In the genomic region with DNA sequence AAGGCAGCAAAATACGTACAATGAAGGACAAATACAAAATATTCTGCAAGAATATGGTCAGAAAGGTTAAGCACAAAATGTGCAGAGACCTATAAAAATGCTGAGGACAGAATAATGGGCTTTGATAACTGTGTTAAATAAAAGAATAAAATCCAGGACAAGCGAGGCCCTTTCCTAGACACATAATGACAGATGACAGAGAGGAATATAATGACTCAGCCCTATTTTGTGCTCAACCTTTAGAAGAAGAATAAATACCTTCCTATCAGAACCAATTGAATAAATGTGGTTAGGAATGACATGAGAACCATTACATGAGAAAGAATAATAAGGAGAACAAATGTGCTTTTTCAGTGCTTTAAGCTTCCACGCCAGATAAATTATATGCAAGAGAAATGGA, we compare ENCODE assay signal across 28 cellular contexts.
"Had no signal": no experiment of that assay in that cellular context is flagged by ENCODE, and none has a peak within 500 bp of the region (broad histone marks: within the 10 kb centered on the region; RNA-seq: fewer than 3 reads in every experiment).

No MANE protein-coding gene starts in this region.

- H3K4me3 ChIP-seq: colonic mucosa, esophagus squamous epithelium, gastrocnemius medialis, heart right ventricle, left lung, lower lobe of right lung, mucosa of descending colon had no signal

- FAIRE-seq: endometrium, islet of Langerhans, keratinocyte had no signal

- H3K27me3 Mint-ChIP-seq: dendritic cell treated with granulocyte-macrophage colony-stimulating factor and Interleukin-4, amounts not matched to agents 40 ng/mL and 50 ng/mL, for 4 days; effector memory CD8-positive, alpha-beta T cell; naive B cell had no signal

- H3K36me3 Mint-ChIP-seq: mesothelial cell of epicardium, naive B cell had no signal

- H3K9me3 ChIP-seq: colonic mucosa, esophagus squamous epithelium, gastrocnemius medialis, lower lobe of right lung, mucosa of descending colon had no signal

- H3K36me3 ChIP-seq: colonic mucosa, esophagus squamous epithelium, gastrocnemius medialis, heart right ventricle, left lung, lower lobe of right lung had no signal

- DNase-seq: colonic mucosa; cortex of kidney; effector CD8-positive, alpha-beta T cell; effector memory CD8-positive, alpha-beta T cell; endodermal cell; erythroblast; esophagus squamous epithelium; foreskin fibroblast; foreskin melanocyte; gastrocnemius medialis; glutamatergic neuron; head of caudate nucleus; heart right ventricle; hippocampal formation; left cardiac atrium; left lung; left ventricle myocardium superior; lower lobe of right lung; mesenchymal stem cell; mucosa of descending colon; naive B cell had no signal

- H3K4me1 Mint-ChIP-seq: mesothelial cell of epicardium, naive B cell had no signal

- H3K9me3 Mint-ChIP-seq: effector memory CD8-positive, alpha-beta T cell; endodermal cell had no signal

- H3K27ac Mint-ChIP-seq: dendritic cell treated with granulocyte-macrophage colony-stimulating factor and Interleukin-4, amounts not matched to agents 40 ng/mL and 50 ng/mL, for 4 days; effector memory CD8-positive, alpha-beta T cell; endodermal cell; mesothelial cell of epicardium; naive B cell had no signal

- H3K4me3 Mint-ChIP-seq: dendritic cell treated with granulocyte-macrophage colony-stimulating factor and Interleukin-4, amounts not matched to agents 40 ng/mL and 50 ng/mL, for 4 days; effector memory CD8-positive, alpha-beta T cell; endodermal cell; mesothelial cell of epicardium; naive B cell had no signal

- ATAC-seq: effector memory CD8-positive, alpha-beta T cell; esophagus mucosa; gastrocnemius medialis; heart right ventricle; left cardiac atrium; left lung; left ventricle myocardium superior; lower lobe of right lung; mucosa of descending colon had no signal

- H3K27ac ChIP-seq: colonic mucosa, epithelial cell of prostate, esophagus squamous epithelium, gastrocnemius medialis, heart right ventricle, left lung, lower lobe of right lung had no signal

- H3K27me3 ChIP-seq: colonic mucosa, esophagus squamous epithelium, gastrocnemius medialis, heart right ventricle, left lung had no signal

- H3K4me1 ChIP-seq: colonic mucosa, esophagus squamous epithelium, gastrocnemius medialis, heart right ventricle, left lung, lower lobe of right lung had no signal
